9 cellular contexts compared by ENCODE assay signal in genomic region chr19:15964231-15964630, GRCh38. TPM values are rescaled to one million over a fixed set of nuclear protein-coding genes. Genes with fewer than 3 reads are reported as not detected.
"Had no signal": no experiment of that assay in that cellular context is flagged by ENCODE, and none has a peak within 500 bp of the region (broad histone marks: within the 10 kb centered on the region; RNA-seq: fewer than 3 reads in every experiment).

No MANE protein-coding gene starts in this region.

- FAIRE-seq: G401.6, GM12878, GM12891, GM12892, GM18507, GM19239 had no signal

- ATAC-seq: GM12878 had no signal

- H3K4me3 ChIP-seq: GM12878 had no signal

- DNase-seq: GDM1, GF-D8 had no signal

RNA-seq across cellular contexts. Expression of gene OR10H4, which starts 15.4 kb away (rescaled TPM):
- total RNA-seq: G401, GM12878 had no signal
- polyA plus RNA-seq: GM12878 had no signal

RNA-seq across cellular contexts. Expression of gene CYP4F11, which starts 29.9 kb away (rescaled TPM):
- total RNA-seq: GM12878 had no signal
- polyA plus RNA-seq: GM12878 had no signal
